ENCODE assay signal across 1 cellular context in the genomic region with DNA sequence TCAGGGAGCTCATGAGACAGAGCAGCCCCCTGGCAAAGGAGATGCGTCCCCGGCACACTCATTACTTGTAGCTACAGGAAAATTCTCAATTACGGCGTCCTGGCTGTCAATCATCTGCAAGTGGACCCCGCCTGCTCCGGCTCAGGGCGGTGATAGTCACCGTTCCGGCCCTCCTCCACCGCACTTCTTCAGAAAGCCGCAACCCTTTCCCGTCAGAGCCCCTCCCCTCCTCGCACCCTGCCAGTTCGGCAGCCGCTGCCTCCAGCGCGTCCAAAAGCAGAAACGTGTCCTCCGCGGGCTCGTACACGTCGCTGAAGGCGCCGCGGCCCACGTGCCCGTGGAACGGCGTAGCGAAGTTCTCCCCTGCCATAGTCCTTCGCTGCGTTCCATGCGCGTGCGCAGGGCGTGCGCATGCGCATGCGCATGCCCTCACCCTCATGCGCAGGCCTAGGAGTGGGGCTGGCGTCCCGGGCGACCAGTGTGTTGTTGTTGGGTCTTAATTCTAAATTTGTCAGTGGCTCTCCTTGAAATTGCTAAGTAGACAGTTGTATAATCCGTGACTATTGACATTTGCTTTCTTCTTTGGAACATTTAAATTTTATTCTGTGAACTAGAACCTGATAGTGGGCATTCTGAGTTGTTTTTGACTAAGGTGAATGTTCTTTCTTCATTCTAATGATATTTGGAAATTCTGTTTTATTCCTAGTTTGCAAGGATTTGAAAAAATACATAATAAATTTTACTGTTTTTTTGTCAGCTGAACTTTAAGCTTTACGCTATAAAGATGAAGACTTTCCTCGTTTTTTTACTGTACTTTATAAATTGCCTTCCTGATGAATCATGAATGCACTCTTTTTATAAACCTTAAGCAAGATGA.
A peak's percentile ranks its signal among the peaks of the same experiment; 100 is the strongest.
TF ChIP-seq lines count a peak whose summit lies in the region.

No MANE protein-coding gene starts in this region.

TF ChIP-seq in HepG2, 621 proteins besides CTCF, POLR2A, EP300 and RAD21 (continued from another document and continues in another):
- TF ChIP-seq, protein P1, sequence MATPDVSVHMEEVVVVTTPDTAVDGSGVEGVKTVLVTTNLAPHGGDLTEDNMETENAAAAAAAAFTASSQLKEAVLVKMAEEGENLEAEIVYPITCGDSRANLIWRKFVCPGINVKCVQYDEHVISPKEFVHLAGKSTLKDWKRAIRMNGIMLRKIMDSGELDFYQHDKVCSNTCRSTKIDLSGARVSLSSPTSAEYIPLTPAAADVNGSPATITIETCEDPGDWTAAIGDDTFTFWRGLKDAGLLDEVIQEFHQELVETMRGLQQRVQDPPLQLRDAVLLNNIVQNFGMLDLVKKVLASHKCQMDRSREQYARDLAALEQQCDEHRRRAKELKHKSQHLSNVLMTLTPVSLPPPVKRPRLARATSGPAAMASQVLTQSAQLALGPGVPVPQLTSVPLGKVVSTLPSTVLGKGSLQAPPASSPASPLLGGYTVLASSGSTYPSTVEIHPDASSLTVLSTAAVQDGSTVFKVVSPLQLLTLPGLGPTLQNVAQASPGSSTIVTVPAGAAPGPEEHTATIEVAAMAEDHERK (CRISPR knock-in tag; IDR thresholded peaks at IDR 0.05; ENCODE audit: low read depth), result peak; percentile 78
- TF ChIP-seq ISL2 (CRISPR knock-in tag; IDR thresholded peaks at IDR 0.05) (peak; percentile 78), MTA3 (CRISPR knock-in tag; IDR thresholded peaks at IDR 0.05) (no peak), PITX1 (CRISPR knock-in tag; IDR thresholded peaks at IDR 0.05) (peak; percentile 91), ZFX (CRISPR knock-in tag; IDR thresholded peaks at IDR 0.05; ENCODE audit: low read depth) (peak; percentile 99), ZBTB7B (CRISPR knock-in tag; IDR thresholded peaks at IDR 0.05) (peak; percentile 60; the same call in 1 of the 2 replicates), ZNF780A (CRISPR knock-in tag; IDR thresholded peaks at IDR 0.05) (peak; percentile 93; the same call in 1 of the 2 replicates), ZNF792 (CRISPR knock-in tag; IDR thresholded peaks at IDR 0.05) (peak; percentile 98), ZNF432 (CRISPR knock-in tag; IDR thresholded peaks at IDR 0.05; ENCODE audit: borderline replicate concordance) (no peak), ZNF747 (CRISPR knock-in tag; IDR thresholded peaks at IDR 0.05; ENCODE audit: borderline replicate concordance) (peak; percentile 96), EHMT2 (IDR thresholded peaks at IDR 0.05; ENCODE audit: borderline replicate concordance, low read depth, low read length) (0 out of 2 replicates have a peak, but pooled peaks have one; percentile 31), SUZ12 (IDR thresholded peaks at IDR 0.05; ENCODE audit: low read depth, low read length) (no peak), ZNF136 (CRISPR knock-in tag; IDR thresholded peaks at IDR 0.05; ENCODE audit: low read depth) (peak; percentile 78; the same call in 1 of the 2 replicates), AHR (CRISPR knock-in tag; IDR thresholded peaks at IDR 0.05) (peak; percentile 98), GPN1 (CRISPR knock-in tag; IDR thresholded peaks at IDR 0.05; ENCODE audit: borderline replicate concordance) (peak; percentile 71; the same call in 1 of the 2 replicates), ZNF776 (CRISPR knock-in tag; IDR thresholded peaks at IDR 0.05) (peak; percentile 97), STAG1 (CRISPR knock-in tag; IDR thresholded peaks at IDR 0.05) (peak; percentile 16; the same call in 1 of the 2 replicates), KDM6A (CRISPR knock-in tag; IDR thresholded peaks at IDR 0.05; ENCODE audit: low read depth) (peak; percentile 46; the same call in 1 of the 2 replicates), ATRX (CRISPR knock-in tag; IDR thresholded peaks at IDR 0.05; ENCODE audit: borderline replicate concordance) (no peak), NBN (conservative IDR thresholded peaks at IDR 0.05) (no peak), ZNF317 (CRISPR knock-in tag; IDR thresholded peaks at IDR 0.05) (peak; percentile 94), TEAD3 (CRISPR knock-in tag; optimal IDR thresholded peaks at IDR 0.05; ENCODE audit: borderline replicate concordance) (peak; percentile 87), ZNF564 (CRISPR knock-in tag; IDR thresholded peaks at IDR 0.05) (peak; percentile 96), ZNF3 (CRISPR knock-in tag; IDR thresholded peaks at IDR 0.05) (no peak), PHF5A (CRISPR knock-in tag; IDR thresholded peaks at IDR 0.05; ENCODE audit: low read depth, unreplicated experiment) (no peak), AGO2 (optimal IDR thresholded peaks at IDR 0.05; ENCODE audit: low read depth, low read length) (peak; percentile 78), ISX (CRISPR knock-in tag; conservative IDR thresholded peaks at IDR 0.05) (peak; percentile 91; the same call in 1 of the 2 replicates), SPEN (CRISPR knock-in tag; IDR thresholded peaks at IDR 0.05; ENCODE audit: low read depth) (peak; percentile 98), DNMT1 (CRISPR knock-in tag; IDR thresholded peaks at IDR 0.05) (0 out of 2 replicates have a peak, but pooled peaks have one; percentile 46), HES4 (CRISPR knock-in tag; IDR thresholded peaks at IDR 0.05; ENCODE audit: borderline replicate concordance) (peak; percentile 99), GATA4 (IDR thresholded peaks at IDR 0.05; ENCODE audit: borderline replicate concordance, low read depth) (peak; percentile 53; the same call in 1 of the 2 replicates), SMC3 (IDR thresholded peaks at IDR 0.05; ENCODE audit: low read length) (no peak), RFX1 (IDR thresholded peaks at IDR 0.05) (no peak), RELA (CRISPR knock-in tag; IDR thresholded peaks at IDR 0.05) (0 out of 2 replicates have a peak, but pooled peaks have one; percentile 47), ZNF768 (CRISPR knock-in tag; IDR thresholded peaks at IDR 0.05) (peak; percentile 85; the same call in 1 of the 2 replicates), ZMYM2 (CRISPR knock-in tag; IDR thresholded peaks at IDR 0.05) (peak; percentile 96), ZNF350 (CRISPR knock-in tag; IDR thresholded peaks at IDR 0.05; ENCODE audit: borderline replicate concordance, low read depth) (peak; percentile 96), ZNF614 (CRISPR knock-in tag; IDR thresholded peaks at IDR 0.05; ENCODE audit: borderline replicate concordance) (peak; percentile 97; the same call in 1 of the 2 replicates), SNAPC2 (CRISPR knock-in tag; IDR thresholded peaks at IDR 0.05) (peak; percentile 98), ZNF354B (CRISPR knock-in tag; IDR thresholded peaks at IDR 0.05) (peak; percentile 98)
- TF ChIP-seq, protein P2, sequence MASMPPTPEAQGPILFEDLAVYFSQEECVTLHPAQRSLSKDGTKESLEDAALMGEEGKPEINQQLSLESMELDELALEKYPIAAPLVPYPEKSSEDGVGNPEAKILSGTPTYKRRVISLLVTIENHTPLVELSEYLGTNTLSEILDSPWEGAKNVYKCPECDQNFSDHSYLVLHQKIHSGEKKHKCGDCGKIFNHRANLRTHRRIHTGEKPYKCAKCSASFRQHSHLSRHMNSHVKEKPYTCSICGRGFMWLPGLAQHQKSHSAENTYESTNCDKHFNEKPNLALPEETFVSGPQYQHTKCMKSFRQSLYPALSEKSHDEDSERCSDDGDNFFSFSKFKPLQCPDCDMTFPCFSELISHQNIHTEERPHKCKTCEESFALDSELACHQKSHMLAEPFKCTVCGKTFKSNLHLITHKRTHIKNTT (CRISPR knock-in tag; IDR thresholded peaks at IDR 0.05), result no peak
- TF ChIP-seq, protein P3, sequence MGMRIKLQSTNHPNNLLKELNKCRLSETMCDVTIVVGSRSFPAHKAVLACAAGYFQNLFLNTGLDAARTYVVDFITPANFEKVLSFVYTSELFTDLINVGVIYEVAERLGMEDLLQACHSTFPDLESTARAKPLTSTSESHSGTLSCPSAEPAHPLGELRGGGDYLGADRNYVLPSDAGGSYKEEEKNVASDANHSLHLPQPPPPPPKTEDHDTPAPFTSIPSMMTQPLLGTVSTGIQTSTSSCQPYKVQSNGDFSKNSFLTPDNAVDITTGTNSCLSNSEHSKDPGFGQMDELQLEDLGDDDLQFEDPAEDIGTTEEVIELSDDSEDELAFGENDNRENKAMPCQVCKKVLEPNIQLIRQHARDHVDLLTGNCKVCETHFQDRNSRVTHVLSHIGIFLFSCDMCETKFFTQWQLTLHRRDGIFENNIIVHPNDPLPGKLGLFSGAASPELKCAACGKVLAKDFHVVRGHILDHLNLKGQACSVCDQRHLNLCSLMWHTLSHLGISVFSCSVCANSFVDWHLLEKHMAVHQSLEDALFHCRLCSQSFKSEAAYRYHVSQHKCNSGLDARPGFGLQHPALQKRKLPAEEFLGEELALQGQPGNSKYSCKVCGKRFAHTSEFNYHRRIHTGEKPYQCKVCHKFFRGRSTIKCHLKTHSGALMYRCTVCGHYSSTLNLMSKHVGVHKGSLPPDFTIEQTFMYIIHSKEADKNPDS (CRISPR knock-in tag; IDR thresholded peaks at IDR 0.05), result 0 out of 2 replicates have a peak, but pooled peaks have one; percentile 47
- TF ChIP-seq, protein P4, sequence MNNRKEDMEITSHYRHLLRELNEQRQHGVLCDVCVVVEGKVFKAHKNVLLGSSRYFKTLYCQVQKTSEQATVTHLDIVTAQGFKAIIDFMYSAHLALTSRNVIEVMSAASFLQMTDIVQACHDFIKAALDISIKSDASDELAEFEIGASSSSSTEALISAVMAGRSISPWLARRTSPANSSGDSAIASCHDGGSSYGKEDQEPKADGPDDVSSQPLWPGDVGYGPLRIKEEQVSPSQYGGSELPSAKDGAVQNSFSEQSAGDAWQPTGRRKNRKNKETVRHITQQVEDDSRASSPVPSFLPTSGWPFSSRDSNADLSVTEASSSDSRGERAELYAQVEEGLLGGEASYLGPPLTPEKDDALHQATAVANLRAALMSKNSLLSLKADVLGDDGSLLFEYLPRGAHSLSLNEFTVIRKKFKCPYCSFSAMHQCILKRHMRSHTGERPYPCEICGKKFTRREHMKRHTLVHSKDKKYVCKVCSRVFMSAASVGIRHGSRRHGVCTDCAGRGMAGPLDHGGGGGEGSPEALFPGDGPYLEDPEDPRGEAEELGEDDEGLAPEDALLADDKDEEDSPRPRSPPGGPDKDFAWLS (CRISPR knock-in tag; IDR thresholded peaks at IDR 0.05; ENCODE audit: borderline replicate concordance), result peak; percentile 81; the same call in 1 of the 2 replicates
- TF ChIP-seq, protein P5, sequence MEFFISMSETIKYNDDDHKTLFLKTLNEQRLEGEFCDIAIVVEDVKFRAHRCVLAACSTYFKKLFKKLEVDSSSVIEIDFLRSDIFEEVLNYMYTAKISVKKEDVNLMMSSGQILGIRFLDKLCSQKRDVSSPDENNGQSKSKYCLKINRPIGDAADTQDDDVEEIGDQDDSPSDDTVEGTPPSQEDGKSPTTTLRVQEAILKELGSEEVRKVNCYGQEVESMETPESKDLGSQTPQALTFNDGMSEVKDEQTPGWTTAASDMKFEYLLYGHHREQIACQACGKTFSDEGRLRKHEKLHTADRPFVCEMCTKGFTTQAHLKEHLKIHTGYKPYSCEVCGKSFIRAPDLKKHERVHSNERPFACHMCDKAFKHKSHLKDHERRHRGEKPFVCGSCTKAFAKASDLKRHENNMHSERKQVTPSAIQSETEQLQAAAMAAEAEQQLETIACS (CRISPR knock-in tag; IDR thresholded peaks at IDR 0.05), result peak; percentile 85
- TF ChIP-seq, protein P6, sequence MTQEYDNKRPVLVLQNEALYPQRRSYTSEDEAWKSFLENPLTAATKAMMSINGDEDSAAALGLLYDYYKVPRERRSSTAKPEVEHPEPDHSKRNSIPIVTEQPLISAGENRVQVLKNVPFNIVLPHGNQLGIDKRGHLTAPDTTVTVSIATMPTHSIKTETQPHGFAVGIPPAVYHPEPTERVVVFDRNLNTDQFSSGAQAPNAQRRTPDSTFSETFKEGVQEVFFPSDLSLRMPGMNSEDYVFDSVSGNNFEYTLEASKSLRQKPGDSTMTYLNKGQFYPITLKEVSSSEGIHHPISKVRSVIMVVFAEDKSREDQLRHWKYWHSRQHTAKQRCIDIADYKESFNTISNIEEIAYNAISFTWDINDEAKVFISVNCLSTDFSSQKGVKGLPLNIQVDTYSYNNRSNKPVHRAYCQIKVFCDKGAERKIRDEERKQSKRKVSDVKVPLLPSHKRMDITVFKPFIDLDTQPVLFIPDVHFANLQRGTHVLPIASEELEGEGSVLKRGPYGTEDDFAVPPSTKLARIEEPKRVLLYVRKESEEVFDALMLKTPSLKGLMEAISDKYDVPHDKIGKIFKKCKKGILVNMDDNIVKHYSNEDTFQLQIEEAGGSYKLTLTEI (CRISPR knock-in tag; conservative IDR thresholded peaks at IDR 0.05), result no peak
- TF ChIP-seq, protein P7, sequence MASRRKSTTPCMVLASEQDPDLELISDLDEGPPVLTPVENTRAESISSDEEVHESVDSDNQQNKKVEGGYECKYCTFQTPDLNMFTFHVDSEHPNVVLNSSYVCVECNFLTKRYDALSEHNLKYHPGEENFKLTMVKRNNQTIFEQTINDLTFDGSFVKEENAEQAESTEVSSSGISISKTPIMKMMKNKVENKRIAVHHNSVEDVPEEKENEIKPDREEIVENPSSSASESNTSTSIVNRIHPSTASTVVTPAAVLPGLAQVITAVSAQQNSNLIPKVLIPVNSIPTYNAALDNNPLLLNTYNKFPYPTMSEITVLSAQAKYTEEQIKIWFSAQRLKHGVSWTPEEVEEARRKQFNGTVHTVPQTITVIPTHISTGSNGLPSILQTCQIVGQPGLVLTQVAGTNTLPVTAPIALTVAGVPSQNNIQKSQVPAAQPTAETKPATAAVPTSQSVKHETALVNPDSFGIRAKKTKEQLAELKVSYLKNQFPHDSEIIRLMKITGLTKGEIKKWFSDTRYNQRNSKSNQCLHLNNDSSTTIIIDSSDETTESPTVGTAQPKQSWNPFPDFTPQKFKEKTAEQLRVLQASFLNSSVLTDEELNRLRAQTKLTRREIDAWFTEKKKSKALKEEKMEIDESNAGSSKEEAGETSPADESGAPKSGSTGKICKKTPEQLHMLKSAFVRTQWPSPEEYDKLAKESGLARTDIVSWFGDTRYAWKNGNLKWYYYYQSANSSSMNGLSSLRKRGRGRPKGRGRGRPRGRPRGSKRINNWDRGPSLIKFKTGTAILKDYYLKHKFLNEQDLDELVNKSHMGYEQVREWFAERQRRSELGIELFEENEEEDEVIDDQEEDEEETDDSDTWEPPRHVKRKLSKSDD (CRISPR knock-in tag; IDR thresholded peaks at IDR 0.05; ENCODE audit: low read depth), result peak; percentile 92; the same call in 1 of the 2 replicates
- TF ChIP-seq, protein P8, sequence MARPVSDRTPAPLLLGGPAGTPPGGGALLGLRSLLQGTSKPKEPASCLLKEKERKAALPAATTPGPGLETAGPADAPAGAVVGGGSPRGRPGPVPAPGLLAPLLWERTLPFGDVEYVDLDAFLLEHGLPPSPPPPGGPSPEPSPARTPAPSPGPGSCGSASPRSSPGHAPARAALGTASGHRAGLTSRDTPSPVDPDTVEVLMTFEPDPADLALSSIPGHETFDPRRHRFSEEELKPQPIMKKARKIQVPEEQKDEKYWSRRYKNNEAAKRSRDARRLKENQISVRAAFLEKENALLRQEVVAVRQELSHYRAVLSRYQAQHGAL (CRISPR knock-in tag; IDR thresholded peaks at IDR 0.05; ENCODE audit: not compliant biosample characterization), result peak; percentile 83
- TF ChIP-seq, protein P9, sequence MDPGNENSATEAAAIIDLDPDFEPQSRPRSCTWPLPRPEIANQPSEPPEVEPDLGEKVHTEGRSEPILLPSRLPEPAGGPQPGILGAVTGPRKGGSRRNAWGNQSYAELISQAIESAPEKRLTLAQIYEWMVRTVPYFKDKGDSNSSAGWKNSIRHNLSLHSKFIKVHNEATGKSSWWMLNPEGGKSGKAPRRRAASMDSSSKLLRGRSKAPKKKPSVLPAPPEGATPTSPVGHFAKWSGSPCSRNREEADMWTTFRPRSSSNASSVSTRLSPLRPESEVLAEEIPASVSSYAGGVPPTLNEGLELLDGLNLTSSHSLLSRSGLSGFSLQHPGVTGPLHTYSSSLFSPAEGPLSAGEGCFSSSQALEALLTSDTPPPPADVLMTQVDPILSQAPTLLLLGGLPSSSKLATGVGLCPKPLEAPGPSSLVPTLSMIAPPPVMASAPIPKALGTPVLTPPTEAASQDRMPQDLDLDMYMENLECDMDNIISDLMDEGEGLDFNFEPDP (CRISPR knock-in tag; conservative IDR thresholded peaks at IDR 0.05), result 0 out of 2 replicates have a peak, but pooled peaks have one; percentile 53
